ENCODE assay signal across 1 cellular context in the genomic region with DNA sequence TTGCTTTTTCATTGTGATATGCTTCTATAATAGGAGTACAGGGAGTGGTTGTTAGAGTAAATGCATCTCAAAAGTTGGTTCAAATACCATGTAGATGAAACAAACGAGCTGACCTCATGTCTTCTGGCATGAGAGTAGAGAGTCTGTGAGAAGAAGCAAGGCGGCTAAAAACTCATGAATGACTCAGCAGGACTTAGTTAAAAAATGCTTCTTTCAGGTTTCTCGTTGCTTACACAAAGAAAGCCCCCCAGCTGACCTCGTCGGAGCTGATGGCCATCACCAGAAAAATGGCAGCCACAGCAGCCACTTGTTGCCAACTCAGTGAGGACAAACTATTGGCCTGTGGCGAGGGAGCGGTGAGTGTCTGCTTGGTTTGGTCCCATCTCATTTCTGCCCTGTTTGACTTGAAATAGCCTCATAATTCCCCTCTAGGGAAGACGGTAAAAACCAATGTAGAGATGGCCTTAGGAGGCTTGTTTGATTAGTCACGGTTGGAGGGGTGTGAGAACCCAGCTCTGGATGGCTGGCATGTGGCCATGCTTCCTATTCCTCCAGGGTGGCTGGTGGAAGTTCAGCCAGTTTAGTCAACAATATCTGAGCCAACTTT.
A peak's percentile ranks its signal among the peaks of the same experiment; 100 is the strongest.
TF ChIP-seq lines count a peak whose summit lies in the region.

No MANE protein-coding gene starts in this region.

TF ChIP-seq in GM23338, 12 proteins besides CTCF, POLR2A, EP300 and RAD21:
- TF ChIP-seq, protein P1, sequence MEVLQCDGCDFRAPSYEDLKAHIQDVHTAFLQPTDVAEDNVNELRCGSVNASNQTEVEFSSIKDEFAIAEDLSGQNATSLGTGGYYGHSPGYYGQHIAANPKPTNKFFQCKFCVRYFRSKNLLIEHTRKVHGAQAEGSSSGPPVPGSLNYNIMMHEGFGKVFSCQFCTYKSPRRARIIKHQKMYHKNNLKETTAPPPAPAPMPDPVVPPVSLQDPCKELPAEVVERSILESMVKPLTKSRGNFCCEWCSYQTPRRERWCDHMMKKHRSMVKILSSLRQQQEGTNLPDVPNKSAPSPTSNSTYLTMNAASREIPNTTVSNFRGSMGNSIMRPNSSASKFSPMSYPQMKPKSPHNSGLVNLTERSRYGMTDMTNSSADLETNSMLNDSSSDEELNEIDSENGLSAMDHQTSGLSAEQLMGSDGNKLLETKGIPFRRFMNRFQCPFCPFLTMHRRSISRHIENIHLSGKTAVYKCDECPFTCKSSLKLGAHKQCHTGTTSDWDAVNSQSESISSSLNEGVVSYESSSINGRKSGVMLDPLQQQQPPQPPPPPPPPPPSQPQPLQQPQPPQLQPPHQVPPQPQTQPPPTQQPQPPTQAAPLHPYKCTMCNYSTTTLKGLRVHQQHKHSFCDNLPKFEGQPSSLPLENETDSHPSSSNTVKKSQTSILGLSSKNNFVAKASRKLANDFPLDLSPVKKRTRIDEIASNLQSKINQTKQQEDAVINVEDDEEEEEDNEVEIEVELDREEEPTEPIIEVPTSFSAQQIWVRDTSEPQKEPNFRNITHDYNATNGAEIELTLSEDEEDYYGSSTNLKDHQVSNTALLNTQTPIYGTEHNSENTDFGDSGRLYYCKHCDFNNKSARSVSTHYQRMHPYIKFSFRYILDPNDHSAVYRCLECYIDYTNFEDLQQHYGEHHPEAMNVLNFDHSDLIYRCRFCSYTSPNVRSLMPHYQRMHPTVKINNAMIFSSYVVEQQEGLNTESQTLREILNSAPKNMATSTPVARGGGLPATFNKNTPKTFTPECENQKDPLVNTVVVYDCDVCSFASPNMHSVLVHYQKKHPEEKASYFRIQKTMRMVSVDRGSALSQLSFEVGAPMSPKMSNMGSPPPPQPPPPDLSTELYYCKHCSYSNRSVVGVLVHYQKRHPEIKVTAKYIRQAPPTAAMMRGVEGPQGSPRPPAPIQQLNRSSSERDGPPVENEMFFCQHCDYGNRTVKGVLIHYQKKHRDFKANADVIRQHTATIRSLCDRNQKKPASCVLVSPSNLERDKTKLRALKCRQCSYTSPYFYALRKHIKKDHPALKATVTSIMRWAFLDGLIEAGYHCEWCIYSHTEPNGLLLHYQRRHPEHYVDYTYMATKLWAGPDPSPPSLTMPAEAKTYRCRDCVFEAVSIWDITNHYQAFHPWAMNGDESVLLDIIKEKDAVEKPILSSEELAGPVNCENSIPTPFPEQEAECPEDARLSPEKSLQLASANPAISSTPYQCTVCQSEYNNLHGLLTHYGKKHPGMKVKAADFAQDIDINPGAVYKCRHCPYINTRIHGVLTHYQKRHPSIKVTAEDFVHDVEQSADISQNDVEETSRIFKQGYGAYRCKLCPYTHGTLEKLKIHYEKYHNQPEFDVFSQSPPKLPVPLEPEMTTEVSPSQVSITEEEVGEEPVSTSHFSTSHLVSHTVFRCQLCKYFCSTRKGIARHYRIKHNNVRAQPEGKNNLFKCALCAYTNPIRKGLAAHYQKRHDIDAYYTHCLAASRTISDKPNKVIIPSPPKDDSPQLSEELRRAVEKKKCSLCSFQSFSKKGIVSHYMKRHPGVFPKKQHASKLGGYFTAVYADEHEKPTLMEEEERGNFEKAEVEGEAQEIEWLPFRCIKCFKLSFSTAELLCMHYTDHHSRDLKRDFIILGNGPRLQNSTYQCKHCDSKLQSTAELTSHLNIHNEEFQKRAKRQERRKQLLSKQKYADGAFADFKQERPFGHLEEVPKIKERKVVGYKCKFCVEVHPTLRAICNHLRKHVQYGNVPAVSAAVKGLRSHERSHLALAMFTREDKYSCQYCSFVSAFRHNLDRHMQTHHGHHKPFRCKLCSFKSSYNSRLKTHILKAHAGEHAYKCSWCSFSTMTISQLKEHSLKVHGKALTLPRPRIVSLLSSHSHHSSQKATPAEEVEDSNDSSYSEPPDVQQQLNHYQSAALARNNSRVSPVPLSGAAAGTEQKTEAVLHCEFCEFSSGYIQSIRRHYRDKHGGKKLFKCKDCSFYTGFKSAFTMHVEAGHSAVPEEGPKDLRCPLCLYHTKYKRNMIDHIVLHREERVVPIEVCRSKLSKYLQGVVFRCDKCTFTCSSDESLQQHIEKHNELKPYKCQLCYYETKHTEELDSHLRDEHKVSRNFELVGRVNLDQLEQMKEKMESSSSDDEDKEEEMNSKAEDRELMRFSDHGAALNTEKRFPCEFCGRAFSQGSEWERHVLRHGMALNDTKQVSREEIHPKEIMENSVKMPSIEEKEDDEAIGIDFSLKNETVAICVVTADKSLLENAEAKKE (CRISPR knock-in tag; IDR thresholded peaks at IDR 0.05): 0 out of 2 replicates have a peak, but pooled peaks have one; percentile 37
- TF ChIP-seq POLR2AphosphoS5 (IDR thresholded peaks at IDR 0.05; ENCODE audit: low read depth) (no peak), ZNF331 (CRISPR knock-in tag; IDR thresholded peaks at IDR 0.05; ENCODE audit: low read depth) (no peak)
- TF ChIP-seq, protein P2, sequence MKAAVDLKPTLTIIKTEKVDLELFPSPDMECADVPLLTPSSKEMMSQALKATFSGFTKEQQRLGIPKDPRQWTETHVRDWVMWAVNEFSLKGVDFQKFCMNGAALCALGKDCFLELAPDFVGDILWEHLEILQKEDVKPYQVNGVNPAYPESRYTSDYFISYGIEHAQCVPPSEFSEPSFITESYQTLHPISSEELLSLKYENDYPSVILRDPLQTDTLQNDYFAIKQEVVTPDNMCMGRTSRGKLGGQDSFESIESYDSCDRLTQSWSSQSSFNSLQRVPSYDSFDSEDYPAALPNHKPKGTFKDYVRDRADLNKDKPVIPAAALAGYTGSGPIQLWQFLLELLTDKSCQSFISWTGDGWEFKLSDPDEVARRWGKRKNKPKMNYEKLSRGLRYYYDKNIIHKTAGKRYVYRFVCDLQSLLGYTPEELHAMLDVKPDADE (IDR thresholded peaks at IDR 0.05): no peak
